In the genomic region with DNA sequence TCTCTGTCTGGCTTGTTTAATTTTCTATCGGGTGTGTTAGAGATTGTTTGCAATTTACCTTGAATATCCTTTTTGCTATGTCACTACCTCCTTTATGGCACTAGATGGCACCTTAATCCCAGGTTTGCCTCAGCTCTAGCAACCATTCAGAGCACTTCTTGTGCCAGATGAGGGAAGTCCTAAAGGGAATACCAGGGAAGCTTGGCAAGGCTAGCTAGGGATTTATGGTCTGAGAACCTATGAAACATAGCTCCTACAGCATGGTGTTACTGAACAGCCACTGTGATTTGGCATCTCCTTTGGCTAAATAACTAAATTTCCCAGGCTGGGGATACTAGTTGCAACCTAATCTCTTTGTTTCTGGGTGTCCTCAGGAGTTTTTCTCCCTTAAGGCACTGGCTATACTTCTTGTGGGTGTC, we compare ENCODE assay signal across 8 cellular contexts.
DNase-seq lines count a peak whose midpoint lies in the region; ATAC-seq and TF ChIP-seq lines count a peak whose summit lies in the region.

No MANE protein-coding gene starts in this region.

- peak; percentile 85 for DNase-seq in EH (ENCODE audit: low read depth)
- DNase-seq in NCI-H510A treated with DMSO at 0.1 percent for 48 hours (lab: John Stamatoyannopoulos, UW), result peak; percentile 94
- peak; percentile 32 for DNase-seq in activated CD4-positive, alpha-beta memory T cell treated with anti-CD3 and anti-CD28 coated beads for 36 hours
- DNase-seq in fibroblast of the aortic adventitia (ENCODE audit: low read depth), result peak; percentile 95
- DNase-seq in neural progenitor cell (ENCODE audit: low spot score), result peak; percentile 79
- no peak for DNase-seq in NK-92 treated with Interleukin-12 subunit alpha and Interleukin-12 subunit beta, amount 100 ng/mL, for 24 hours (lab: John Stamatoyannopoulos, UW)

- intact Hi-C loops in activated CD4-positive, alpha-beta memory T cell treated with anti-CD3 and anti-CD28 coated beads for 36 hours (cut with micrococcal nuclease), result loop anchor here (1.0 to 5.0 kb wide), 4 partner anchors 81 to 433 kb away; a partner anchor contains a TSS

- ATAC-seq in GM21367 (IDR thresholded peaks at IDR 0.05; ENCODE audit: unreplicated experiment) (peak; percentile 85), HG03558 (IDR thresholded peaks at IDR 0.05; ENCODE audit: extremely low read depth, unreplicated experiment) (peak; percentile 74)

- H3K36me3 ChIP-seq in neural progenitor cell, result no peaks in the 10 kb centered on the region

- H4K20me1 ChIP-seq in neural progenitor cell (ENCODE audit: low read depth), result no peaks in the 10 kb centered on the region

- H3K4me3 Mint-ChIP-seq in activated CD4-positive, alpha-beta memory T cell treated with anti-CD3 and anti-CD28 coated beads for 36 hours, result no peak overlapping the region
- no peak overlapping the region for H3K4me3 Mint-ChIP-seq in neural progenitor cell

- H3K27me3 Mint-ChIP-seq in activated CD4-positive, alpha-beta memory T cell treated with anti-CD3 and anti-CD28 coated beads for 36 hours, result peaks cover 1% of the 10 kb centered on the region
- no peaks in the 10 kb centered on the region for H3K27me3 Mint-ChIP-seq in neural progenitor cell (ENCODE audit: insufficient read depth, low read depth)

- no peak overlapping the region for H3K4me2 ChIP-seq in neural progenitor cell

- H3F3A ChIP-seq in neural progenitor cell (ENCODE audit: low read depth), result no peaks in the 10 kb centered on the region

- peak overlapping the region; percentile 9 for H3K27ac Mint-ChIP-seq in activated CD4-positive, alpha-beta memory T cell treated with anti-CD3 and anti-CD28 coated beads for 36 hours
- H3K27ac Mint-ChIP-seq in neural progenitor cell, result no peak overlapping the region

- no peaks in the 10 kb centered on the region for H3K27me3 ChIP-seq in neural progenitor cell

- H3K27ac ChIP-seq in neural progenitor cell, result no peak overlapping the region

- no peaks in the 10 kb centered on the region for H3K4me1 ChIP-seq in neural progenitor cell

- CTCF ChIA-PET in activated CD4-positive, alpha-beta memory T cell treated with anti-CD3 and anti-CD28 coated beads for 36 hours (lab: Charles Lee), result interaction anchor here (0.6 to 4.0 kb wide), 14 partner anchors 10 to 466 kb away, joined by 3 to 29 read pairs (median 3); a partner anchor contains a TSS

- H3K4me3 ChIP-seq in fibroblast of the aortic adventitia (ENCODE audit: low read depth, low read length) (no peak overlapping the region), neural progenitor cell (no peak overlapping the region)

- peaks cover 9% of the 10 kb centered on the region for H3K4me1 Mint-ChIP-seq in activated CD4-positive, alpha-beta memory T cell treated with anti-CD3 and anti-CD28 coated beads for 36 hours (ENCODE audit: low read depth)
- no peaks in the 10 kb centered on the region for H3K4me1 Mint-ChIP-seq in neural progenitor cell

- no peak overlapping the region for H3K9ac ChIP-seq in neural progenitor cell

- TF ChIP-seq CTCF in fibroblast of the aortic adventitia (IDR thresholded peaks at IDR 0.05; ENCODE audit: insufficient read depth, low read length) (peak; percentile 82), neural progenitor cell (IDR thresholded peaks at IDR 0.05) (peak; percentile 85)

- H3K79me2 ChIP-seq in neural progenitor cell (ENCODE audit: low read depth), result no peaks in the 10 kb centered on the region

- POLR2A ChIA-PET in activated CD4-positive, alpha-beta memory T cell treated with anti-CD3 and anti-CD28 coated beads for 36 hours (lab: Charles Lee), result no interaction called here

- H3K9me3 Mint-ChIP-seq in activated CD4-positive, alpha-beta memory T cell treated with anti-CD3 and anti-CD28 coated beads for 36 hours, result no peaks in the 10 kb centered on the region
- H3K9me3 Mint-ChIP-seq in neural progenitor cell, result peaks cover 3% of the 10 kb centered on the region

- no peaks in the 10 kb centered on the region for H3K9me3 ChIP-seq in neural progenitor cell (ENCODE audit: low read depth)

- H2AFZ ChIP-seq in neural progenitor cell (replicated peaks), result no peak overlapping the region

- no peaks in the 10 kb centered on the region for H3K36me3 Mint-ChIP-seq in activated CD4-positive, alpha-beta memory T cell treated with anti-CD3 and anti-CD28 coated beads for 36 hours
- H3K36me3 Mint-ChIP-seq in neural progenitor cell, result no peaks in the 10 kb centered on the region
